21 cellular contexts compared by ENCODE assay signal in genomic region chr7:132403465-132404110, GRCh38.
DNase-seq lines count a peak whose midpoint lies in the region; ATAC-seq and TF ChIP-seq lines count a peak whose summit lies in the region.
"Had no signal": no experiment of that assay in that cellular context is flagged by ENCODE, and none has a peak within 500 bp of the region (broad histone marks: within the 10 kb centered on the region; RNA-seq: fewer than 3 reads in every experiment).

No MANE protein-coding gene starts in this region.

- peak overlapping the region; percentile 68 for H3K9ac ChIP-seq in adipocyte (ENCODE audit: low read length)
- H3K9ac ChIP-seq in neural progenitor cell = no peak overlapping the region

- WGBS in esophagus squamous epithelium, 2 donors = 32 to 51% methylated on average over 8 of the region's 11 CpGs
- 34 to 38% methylated on average over 11 of the region's 11 CpGs for WGBS in lower leg skin, 2 donors

- BruUV-seq in A673 (replicated peaks; lab: Mats Ljungman, UMichigan) = no TSS peak

- H3K27ac Mint-ChIP-seq in neural progenitor cell = no peak overlapping the region
- H3K27ac Mint-ChIP-seq: activated naive CD8-positive, alpha-beta T cell treated with anti-CD3 and anti-CD28 coated beads, Interleukin-2, amount 50 U/mL, for 24 hours; activated T-cell treated with anti-CD3 and anti-CD28 coated beads, Interleukin-2, amount 50 U/mL, for 24 hours; T-helper 17 cell had no signal

- H3K36me3 ChIP-seq in adipocyte (ENCODE audit: control insufficient read depth, insufficient read depth, low read length, severe bottlenecking) = no peaks in the 10 kb centered on the region
- no peaks in the 10 kb centered on the region for H3K36me3 ChIP-seq in esophagus squamous epithelium
- H3K36me3 ChIP-seq in neural progenitor cell = no peaks in the 10 kb centered on the region
- H3K36me3 ChIP-seq in A673 (ENCODE audit: insufficient read depth, low read length, poor library complexity, severe bottlenecking) = no peaks in the 10 kb centered on the region
- H3K36me3 ChIP-seq: uterus had no signal

- no peak for TF ChIP-seq CTCF in AG10803 (conservative IDR thresholded peaks at IDR 0.05; ENCODE audit: low read length)
- no peak for TF ChIP-seq CTCF in esophagus squamous epithelium (IDR thresholded peaks at IDR 0.05)
- no peak for TF ChIP-seq CTCF in lower leg skin (IDR thresholded peaks at IDR 0.05)
- TF ChIP-seq CTCF in neural progenitor cell (IDR thresholded peaks at IDR 0.05) = no peak
- no peak for TF ChIP-seq CTCF in A673 (conservative IDR thresholded peaks at IDR 0.05; ENCODE audit: low read depth, low read length)

- H3K9me3 Mint-ChIP-seq in neural progenitor cell = peaks cover 3% of the 10 kb centered on the region

- TF ChIP-seq POLR2A in esophagus squamous epithelium (IDR thresholded peaks at IDR 0.05) = no peak
- no peak for TF ChIP-seq POLR2A in lower leg skin (IDR thresholded peaks at IDR 0.05)

- peak; percentile 61 for DNase-seq in AG10803 (ENCODE audit: low read depth)
- no peak for DNase-seq in adipocyte (ENCODE audit: low read depth)
- DNase-seq in esophagus squamous epithelium (lab: John Stamatoyannopoulos, UW) = no peak
- no peak for DNase-seq in sciatic nerve (ENCODE audit: low spot score)
- no peak for DNase-seq in lower leg skin (ENCODE audit: low spot score in 2 of 2)
- DNase-seq in neural progenitor cell (ENCODE audit: low spot score) = no peak
- DNase-seq in A673 (ENCODE audit: low spot score) = no peak
- no peak for DNase-seq in LoVo (ENCODE audit: low spot score)
- DNase-seq: activated CD4-positive, alpha-beta T cell treated with anti-CD3 and anti-CD28 coated beads for 1 hour; activated gamma-delta T cell treated with Interleukin-2 at 50 U/mL for 16 hours; activated naive CD8-positive, alpha-beta T cell treated with anti-CD3 and anti-CD28 coated beads, Interleukin-2, amount 50 U/mL, for 24 hours; activated T-cell treated with anti-CD3 and anti-CD28 coated beads, Interleukin-2, amount 50 U/mL, for 24 hours; effector CD8-positive, alpha-beta T cell; hippocampal formation; naive thymus-derived CD8-positive, alpha-beta T cell; stimulated activated CD4-positive, alpha-beta T cell treated with anti-CD3 and anti-CD28 coated beads, Interleukin-2, amount 100 ng/mL, for 48 hours; T-helper 17 cell had no signal

- H3K4me1 ChIP-seq in adipocyte (ENCODE audit: control insufficient read depth, insufficient read depth, low read length) (peaks cover 86% of the 10 kb centered on the region), esophagus squamous epithelium (peaks cover 0 to 29% (median 3%) of the 10 kb centered on the region in 3 donors), neural progenitor cell (peaks cover 8% of the 10 kb centered on the region), A673 (ENCODE audit: insufficient read depth, low read length, poor library complexity, severe bottlenecking) (no peaks in the 10 kb centered on the region)
- H3K4me1 ChIP-seq: uterus had no signal

- H3K9me3 ChIP-seq in adipocyte (ENCODE audit: control insufficient read depth, low read length) = no peaks in the 10 kb centered on the region
- no peaks in the 10 kb centered on the region for H3K9me3 ChIP-seq in esophagus squamous epithelium
- H3K9me3 ChIP-seq in neural progenitor cell (ENCODE audit: low read depth) = no peaks in the 10 kb centered on the region
- H3K9me3 ChIP-seq in A673 (ENCODE audit: low read depth, low read length, poor library complexity, severe bottlenecking) = no peaks in the 10 kb centered on the region
- H3K9me3 ChIP-seq: uterus had no signal

- H3K27ac ChIP-seq in esophagus squamous epithelium (peak overlapping the region; percentile 39 to 87 (median 75)), neural progenitor cell (no peak overlapping the region), A673 (ENCODE audit: low read depth, low read length, poor library complexity, severe bottlenecking) (no peak overlapping the region)
- H3K27ac ChIP-seq: RWPE1 had no signal

- CTCF ChIA-PET in A673 (lab: Charles Lee) = no interaction called here

- H3K4me1 Mint-ChIP-seq in neural progenitor cell = peaks cover 17% of the 10 kb centered on the region
- H3K4me1 Mint-ChIP-seq: activated naive CD8-positive, alpha-beta T cell treated with anti-CD3 and anti-CD28 coated beads, Interleukin-2, amount 50 U/mL, for 24 hours had no signal

- ATAC-seq in sciatic nerve = peak; percentile 25
- ATAC-seq: activated naive CD8-positive, alpha-beta T cell treated with anti-CD3 and anti-CD28 coated beads, Interleukin-2, amount 50 U/mL, for 24 hours; left colon; naive thymus-derived CD8-positive, alpha-beta T cell; SK-N-SH treated with all-trans-retinoic acid at 6 μM for 48 hours; T-helper 17 cell had no signal

- H2AFZ ChIP-seq in neural progenitor cell (replicated peaks) = no peak overlapping the region

- peaks cover 10% of the 10 kb centered on the region for H3K27me3 Mint-ChIP-seq in neural progenitor cell (ENCODE audit: insufficient read depth, low read depth)
- H3K27me3 Mint-ChIP-seq: activated naive CD8-positive, alpha-beta T cell treated with anti-CD3 and anti-CD28 coated beads, Interleukin-2, amount 50 U/mL, for 24 hours; activated T-cell treated with anti-CD3 and anti-CD28 coated beads, Interleukin-2, amount 50 U/mL, for 24 hours; naive thymus-derived CD8-positive, alpha-beta T cell had no signal

- H3K79me2 ChIP-seq in neural progenitor cell (ENCODE audit: low read depth) = no peaks in the 10 kb centered on the region

- POLR2A ChIA-PET in A673 (lab: Charles Lee; ENCODE audit: low non-redundant PET) = no interaction called here

- no peaks in the 10 kb centered on the region for H4K20me1 ChIP-seq in neural progenitor cell (ENCODE audit: low read depth)

- no peak overlapping the region for H3K4me2 ChIP-seq in neural progenitor cell

- intact Hi-C loops in esophagus squamous epithelium (cut with DNase I) = no loop called here
- intact Hi-C loops in sciatic nerve (cut with DNase I) = no loop called here
- intact Hi-C loops in lower leg skin (cut with DNase I; ENCODE audit: low total_unique reads) = no loop called here
- intact Hi-C loops in A673 (cut with micrococcal nuclease; ENCODE audit: unreplicated experiment) = no loop called here

- H3K27me3 ChIP-seq in adipocyte (replicated peaks; ENCODE audit: control insufficient read depth, insufficient read depth, low read length) (no peaks in the 10 kb centered on the region), esophagus squamous epithelium (no peaks in the 10 kb centered on the region), neural progenitor cell (no peaks in the 10 kb centered on the region), A673 (replicated peaks; ENCODE audit: insufficient read depth, low read depth, low read length, poor library complexity) (no peaks in the 10 kb centered on the region)
- H3K27me3 ChIP-seq: uterus had no signal

- H3F3A ChIP-seq in neural progenitor cell (ENCODE audit: low read depth) = no peaks in the 10 kb centered on the region

- H3K4me3 ChIP-seq in AG10803 (ENCODE audit: low read length) (no peak overlapping the region), adipocyte (ENCODE audit: low read length) (peak overlapping the region; percentile 41), esophagus squamous epithelium (no peak overlapping the region), lower leg skin (ENCODE audit: low read depth, poor library complexity, severe bottlenecking) (no peak overlapping the region), neural progenitor cell (no peak overlapping the region), A673 (ENCODE audit: low read depth, low read length, poor library complexity, severe bottlenecking) (no peak overlapping the region)
- H3K4me3 ChIP-seq: uterus had no signal

- H3K36me3 Mint-ChIP-seq in neural progenitor cell = no peaks in the 10 kb centered on the region
- H3K36me3 Mint-ChIP-seq: naive thymus-derived CD8-positive, alpha-beta T cell had no signal

- no peak overlapping the region for H3K4me3 Mint-ChIP-seq in neural progenitor cell
- H3K4me3 Mint-ChIP-seq: activated naive CD8-positive, alpha-beta T cell treated with anti-CD3 and anti-CD28 coated beads, Interleukin-2, amount 50 U/mL, for 24 hours; activated T-cell treated with anti-CD3 and anti-CD28 coated beads, Interleukin-2, amount 50 U/mL, for 24 hours; naive thymus-derived CD8-positive, alpha-beta T cell; T-helper 17 cell had no signal

Comparison
In these comparisons a context has a peak if more than half of its experiments do, and no peak if none do; other contexts are left out.
1. H3K27ac ChIP-seq: peak in esophagus squamous epithelium (4 of 4); none in neural progenitor cell (single experiment) and A673 (single experiment).